ENCODE assay signal across 31 cellular contexts in the genomic region with DNA sequence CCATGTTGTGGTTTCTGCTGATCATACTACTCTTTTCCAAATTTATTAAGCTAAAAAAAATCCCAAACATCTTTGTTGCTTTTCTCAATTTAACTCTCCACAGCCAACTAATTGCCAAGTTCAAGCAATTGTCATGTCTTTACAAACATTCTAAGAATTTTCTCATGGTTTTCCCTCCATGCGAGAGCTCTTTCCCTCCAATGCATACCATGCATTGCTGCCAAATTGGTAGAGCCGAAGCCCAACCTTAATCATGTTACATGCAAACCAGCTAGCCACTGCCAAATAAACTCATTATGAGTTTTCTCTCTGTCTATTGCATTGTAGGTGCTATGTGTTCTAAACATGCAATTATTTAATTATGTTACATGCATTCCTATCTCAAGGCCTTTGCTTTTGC.
"Had no signal": no experiment of that assay in that cellular context is flagged by ENCODE, and none has a peak within 500 bp of the region (broad histone marks: within the 10 kb centered on the region; RNA-seq: fewer than 3 reads in every experiment).

No MANE protein-coding gene starts in this region.

- H3K4me3 Mint-ChIP-seq: activated B cell treated with CpG ODN at 0.5 μM for 24 hours; activated CD8-positive, alpha-beta T cell treated with anti-CD3 and anti-CD28 coated beads for 36 hours; activated naive CD4-positive, alpha-beta T cell treated with anti-CD3 and anti-CD28 coated beads for 36 hours; activated naive CD8-positive, alpha-beta T cell treated with anti-CD3 and anti-CD28 coated beads, Interleukin-2, amount 10 ng/mL, durations not matched to agents 7 days and 5 days; activated T-cell treated with anti-CD3 and anti-CD28 coated beads, Interleukin-2, amount 50 U/mL, for 4 hours; activated T-helper 17 cell treated with anti-CD3 and anti-CD28 coated beads, Interleukin-2, amount 50 U/mL, for 72 hours; brain; T-helper 17 cell; T-helper 2 cell treated with Interferon-gamma antibody and Interleukin-4, amounts not matched to agents 5 μg/mL and 100 μg/mL, for 36 hours had no signal

- H3K4me1 ChIP-seq: ascending aorta, breast epithelium, colonic mucosa, esophagus squamous epithelium had no signal

- H3K27me3 Mint-ChIP-seq: brain had no signal

- H3K27me3 ChIP-seq: ascending aorta, breast epithelium, cardiac muscle cell, colonic mucosa, esophagus squamous epithelium had no signal

- H3K27ac ChIP-seq: ascending aorta, breast epithelium, cardiac muscle cell, colonic mucosa, epithelial cell of prostate, esophagus squamous epithelium, WERI-Rb-1 had no signal

- H3K9me3 ChIP-seq: ascending aorta, breast epithelium, colonic mucosa, esophagus squamous epithelium had no signal

- H3K4me1 Mint-ChIP-seq: activated B cell treated with CpG ODN at 0.5 μM for 24 hours; activated T-helper 17 cell treated with anti-CD3 and anti-CD28 coated beads, Interleukin-2, amount 50 U/mL, for 72 hours; T-helper 17 cell had no signal

- H3K36me3 ChIP-seq: ascending aorta, breast epithelium, cardiac muscle cell, colonic mucosa, esophagus squamous epithelium, WERI-Rb-1 had no signal

- H3K36me3 Mint-ChIP-seq: activated naive CD4-positive, alpha-beta T cell treated with anti-CD3 and anti-CD28 coated beads, Interleukin-2, amount 50 U/mL, for 72 hours; activated naive CD8-positive, alpha-beta T cell treated with anti-CD3 and anti-CD28 coated beads, Interleukin-2, amount 10 ng/mL, durations not matched to agents 7 days and 5 days; brain had no signal

- H3K9me3 Mint-ChIP-seq: activated B cell treated with CpG ODN at 0.5 μM for 24 hours; activated CD8-positive, alpha-beta T cell treated with anti-CD3 and anti-CD28 coated beads for 36 hours; activated naive CD4-positive, alpha-beta T cell treated with anti-CD3 and anti-CD28 coated beads for 36 hours; activated naive CD4-positive, alpha-beta T cell treated with anti-CD3 and anti-CD28 coated beads, Interleukin-2, amount 50 U/mL, for 72 hours; activated naive CD8-positive, alpha-beta T cell treated with anti-CD3 and anti-CD28 coated beads, Interleukin-2, amount 10 ng/mL, durations not matched to agents 7 days and 5 days; activated T-cell treated with anti-CD3 and anti-CD28 coated beads, Interleukin-2, amount 50 U/mL, for 4 hours; activated T-helper 17 cell treated with anti-CD3 and anti-CD28 coated beads, Interleukin-2, amount 50 U/mL, for 72 hours; brain; T-helper 2 cell treated with Interferon-gamma antibody and Interleukin-4, amounts not matched to agents 5 μg/mL and 100 μg/mL, for 36 hours had no signal

- H3K4me3 ChIP-seq: ascending aorta, breast epithelium, cardiac muscle cell, colonic mucosa, esophagus squamous epithelium had no signal

- ATAC-seq: activated CD4-positive, CD25-positive, alpha-beta regulatory T cell treated with anti-CD3 and anti-CD28 coated beads, Interleukin-2, amount 50 U/mL, for 24 hours; activated CD8-positive, alpha-beta T cell treated with anti-CD3 and anti-CD28 coated beads for 36 hours; activated naive CD4-positive, alpha-beta T cell treated with anti-CD3 and anti-CD28 coated beads, Interleukin-2, amount 50 U/mL, for 72 hours; activated T-cell treated with anti-CD3 and anti-CD28 coated beads, Interleukin-2, amount 50 U/mL, for 4 hours; activated T-helper 17 cell treated with anti-CD3 and anti-CD28 coated beads, Interleukin-2, amount 50 U/mL, for 72 hours; T-helper 17 cell had no signal

- DNase-seq: activated B cell treated with CpG ODN at 0.5 μM for 24 hours; activated CD4-positive, alpha-beta T cell treated with anti-CD3 and anti-CD28 coated beads for 48 hours; activated CD4-positive, alpha-beta T cell treated with anti-CD3 and anti-CD28 coated beads, Interleukin-2, amount 50 U/mL, for 1 hour; activated CD4-positive, alpha-beta T cell treated with anti-CD3 and anti-CD28 coated beads, Interleukin-2, amount 50 U/mL, for 48 hours; activated CD8-positive, alpha-beta memory T cell treated with anti-CD3 and anti-CD28 coated beads for 24 hours; activated CD8-positive, alpha-beta T cell treated with anti-CD3 and anti-CD28 coated beads for 36 hours; activated effector memory CD4-positive, alpha-beta T cell treated with Interleukin-2 at 50 U/mL for 16 hours; activated gamma-delta T cell treated with Interleukin-2 at 50 U/mL for 16 hours; activated naive CD4-positive, alpha-beta T cell treated with anti-CD3 and anti-CD28 coated beads for 36 hours; activated naive CD8-positive, alpha-beta T cell treated with anti-CD3 and anti-CD28 coated beads, Interleukin-2, amount 10 ng/mL, durations not matched to agents 7 days and 5 days; activated T-cell treated with anti-CD3 and anti-CD28 coated beads, Interleukin-2, amount 50 U/mL, for 4 hours; central memory CD4-positive, alpha-beta T cell; cerebellar nuclear complex; colonic mucosa; effector CD8-positive, alpha-beta T cell; esophagus squamous epithelium; foreskin melanocyte; head of caudate nucleus; T-helper 1 cell; T-helper 17 cell; T1000; WERI-Rb-1 had no signal

- H3K27ac Mint-ChIP-seq: activated B cell treated with CpG ODN at 0.5 μM for 24 hours; activated CD8-positive, alpha-beta T cell treated with anti-CD3 and anti-CD28 coated beads for 36 hours; activated naive CD4-positive, alpha-beta T cell treated with anti-CD3 and anti-CD28 coated beads for 36 hours; activated naive CD4-positive, alpha-beta T cell treated with anti-CD3 and anti-CD28 coated beads, Interleukin-2, amount 50 U/mL, for 72 hours; activated naive CD8-positive, alpha-beta T cell treated with anti-CD3 and anti-CD28 coated beads, Interleukin-2, amount 10 ng/mL, durations not matched to agents 7 days and 5 days; activated T-helper 17 cell treated with anti-CD3 and anti-CD28 coated beads, Interleukin-2, amount 50 U/mL, for 72 hours; brain; T-helper 17 cell; T-helper 2 cell treated with Interferon-gamma antibody and Interleukin-4, amounts not matched to agents 5 μg/mL and 100 μg/mL, for 36 hours had no signal
